In the genomic region with DNA sequence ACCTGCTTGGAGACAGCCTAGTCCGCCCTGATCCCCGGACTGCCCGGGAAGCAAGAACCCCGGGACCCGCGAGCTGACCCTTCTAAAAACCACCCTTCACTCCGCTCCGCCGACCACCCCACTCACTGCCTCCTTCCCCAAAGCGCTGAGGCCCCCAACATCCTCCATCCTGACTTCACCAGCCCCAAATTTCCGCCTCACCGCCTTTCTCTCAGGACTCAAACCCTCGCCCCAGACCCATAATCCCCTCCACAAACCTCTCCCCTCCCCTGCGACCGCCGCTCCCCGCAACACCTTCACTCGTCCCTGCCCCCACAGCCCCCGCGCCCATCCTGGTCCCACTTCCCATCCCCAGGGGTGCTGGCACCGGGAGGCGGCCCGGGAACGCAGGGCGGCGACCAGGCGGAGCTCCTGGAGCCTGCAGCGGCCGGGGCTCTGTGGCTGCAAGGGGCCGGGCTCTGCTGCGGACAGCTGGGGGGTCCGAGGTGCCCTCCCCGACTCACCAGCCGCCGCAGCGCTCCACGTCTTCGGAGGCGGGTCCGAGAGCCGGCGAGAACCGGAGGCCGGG, we compare ENCODE assay signal across 8 cellular contexts. TPM values are rescaled to one million over a fixed set of nuclear protein-coding genes. Genes with fewer than 3 reads are reported as not detected.
A peak's percentile ranks its signal among the peaks of the same experiment; 100 is the strongest.
DNase-seq lines count a peak whose midpoint lies in the region; ATAC-seq, FAIRE-seq and TF ChIP-seq lines count a peak whose summit lies in the region.

No MANE protein-coding gene starts in this region.

- no peak for TF ChIP-seq POLR2A in A549 (IDR thresholded peaks at IDR 0.05; ENCODE audit: low read length)

- POLR2A ChIA-PET in A549 (lab: Yijun Ruan, JAX), result interaction anchor here (0.6 to 1.8 kb wide), 5 partner anchors 10 to 245 kb away, joined by 3 to 8 read pairs (median 3); no protein-coding TSS in a partner anchor

- DNase-seq in A549 (ENCODE audit: low read depth in 1 of 2, low spot score in 1 of 2), result no peak
- peak; percentile 2 for DNase-seq in T-helper 9 cell
- DNase-seq in foreskin keratinocyte, result no peak
- DNase-seq in osteoblast (ENCODE audit: insufficient read length, low spot score, missing footprints), result no peak
- DNase-seq in SHP77 treated with DMSO at 0.1 percent for 48 hours (lab: John Stamatoyannopoulos, UW), result no peak
- no peak for DNase-seq in OCI-M2 (lab: John Stamatoyannopoulos, UW; ENCODE audit: unreplicated experiment)
- no peak for DNase-seq in CD1c-positive myeloid dendritic cell (ENCODE audit: extremely low spot score)

- TF ChIP-seq CTCF in A549 (IDR thresholded peaks at IDR 0.05) (no peak), foreskin keratinocyte (conservative IDR thresholded peaks at IDR 0.05) (no peak), osteoblast (IDR thresholded peaks at IDR 0.05; ENCODE audit: extremely low read depth, low read depth, low read length) (no peak)

- H2AFZ ChIP-seq in osteoblast (ENCODE audit: low read length), result peak overlapping the region; percentile 89

- H3K4me3 ChIP-seq in A549, result peak overlapping the region; percentile 93
- H3K4me3 ChIP-seq in osteoblast (ENCODE audit: insufficient read depth, low read length), result peak overlapping the region; percentile 91

- peaks cover 6% of the 10 kb centered on the region for H4K20me1 ChIP-seq in osteoblast (ENCODE audit: insufficient read depth, low read length)

- ATAC-seq in A549 (peak; percentile 58 to 83), GM19438 (IDR thresholded peaks at IDR 0.05; ENCODE audit: low read depth, unreplicated experiment) (peak; percentile 4), foreskin keratinocyte (peak; percentile 32)

- H3K36me3 ChIP-seq in osteoblast (ENCODE audit: insufficient read depth, low read length), result no peaks in the 10 kb centered on the region

- CTCF ChIA-PET in A549 (lab: Yijun Ruan, JAX), result interaction anchor here (0.6 kb wide), 1 partner anchor 117 kb away, joined by 3 read pairs; no protein-coding TSS in a partner anchor

- peaks cover 43% of the 10 kb centered on the region for H3K79me2 ChIP-seq in osteoblast (ENCODE audit: insufficient read depth, low read length)

- WGBS in A549 (ENCODE audit: missing lambda C conversion rate), result 2% methylated on average over 17 of the region's 44 CpGs

- no peak for TF ChIP-seq RAD21 in A549 (conservative IDR thresholded peaks at IDR 0.05 in 1 of 2, IDR thresholded peaks at IDR 0.05 in 1 of 2)

- H3K9me3 ChIP-seq in A549 (no peaks in the 10 kb centered on the region; the same call in 2 of the 3 replicates), osteoblast (ENCODE audit: low read depth, low read length) (no peaks in the 10 kb centered on the region)

- peak overlapping the region; percentile 83 to 91 for H3K27ac ChIP-seq in A549
- H3K27ac ChIP-seq in foreskin keratinocyte, result peak overlapping the region; percentile 51
- peak overlapping the region; percentile 60 for H3K27ac ChIP-seq in osteoblast (ENCODE audit: low read depth, low read length)

- H3K27me3 ChIP-seq in foreskin keratinocyte (no peaks in the 10 kb centered on the region), osteoblast (ENCODE audit: insufficient read depth, low read length) (no peaks in the 10 kb centered on the region)

- H3K4me1 ChIP-seq in A549, result peaks cover 11% of the 10 kb centered on the region
- no peaks in the 10 kb centered on the region for H3K4me1 ChIP-seq in foreskin keratinocyte
- H3K4me1 ChIP-seq in osteoblast (ENCODE audit: insufficient read depth, low read length), result peaks cover 13% of the 10 kb centered on the region

- no peak for TF ChIP-seq EP300 in A549 (IDR thresholded peaks at IDR 0.05)

- no peak for FAIRE-seq in A549 (lab: Jason Lieb, UNC)

- H3K4me2 ChIP-seq in A549 (peak overlapping the region; percentile 93), osteoblast (ENCODE audit: insufficient read depth, low read length) (peak overlapping the region; percentile 92)

TF ChIP-seq in A549, 52 proteins besides CTCF, POLR2A, EP300 and RAD21:
- TF ChIP-seq TFCP2L1 (CRISPR knock-in tag; IDR thresholded peaks at IDR 0.05) (no peak), NPAS2 (CRISPR knock-in tag; IDR thresholded peaks at IDR 0.05; ENCODE audit: borderline replicate concordance) (no peak), ZFP36 (IDR thresholded peaks at IDR 0.05; ENCODE audit: borderline replicate concordance, partially characterized antibody) (no peak), POLR2AphosphoS2 (conservative IDR thresholded peaks at IDR 0.05; ENCODE audit: low read length) (no peak), CEBPB (IDR thresholded peaks at IDR 0.05) (no peak), ZSCAN20 (CRISPR knock-in tag; IDR thresholded peaks at IDR 0.05) (no peak), GATA3 (IDR thresholded peaks at IDR 0.05; ENCODE audit: borderline replicate concordance) (no peak)

RNA-seq across cellular contexts. Expression of gene ANO10, which starts 0.3 kb away (rescaled TPM):
- 19.9 and 22.8 TPM in 2 replicates for polyA plus RNA-seq in A549 (2011; rRNA removed)
- 6.2 and 8.2 TPM in 2 replicates for polyA plus RNA-seq in A549 (2012; cell fraction: cytosol; rRNA removed)
- polyA plus RNA-seq in A549 (2012; cell fraction: nucleus; rRNA removed), result 14.5 and 15.2 TPM in 2 replicates
- 19.9 to 20.8 TPM (median 20.0 TPM) in 3 replicates for polyA plus RNA-seq in A549 (2017; fragmentation: RNase III; extraction: RNeasy Plus Mini Kit Qiagen cat#74134 plus additional on column Dnase treatment)
- 21.6 and 22.9 TPM in 2 replicates for polyA minus RNA-seq in A549 (2011; rRNA and poly(A)+ RNA removed)
- 25.9 and 28.3 TPM in 2 replicates for total RNA-seq in foreskin keratinocyte
- polyA plus RNA-seq in foreskin keratinocyte, result 27.0 and 27.2 TPM in 2 replicates
- 55.7 and 56.9 TPM in 2 replicates for total RNA-seq in osteoblast

Comparison
In these comparisons a context has a peak if more than half of its experiments do, and no peak if none do; other contexts are left out.
1. ATAC-seq: peak in every context shown above with its lines; median percentile 70 in A549; 32 in foreskin keratinocyte; 4 in GM19438.